Comparison of ENCODE assay signal across 16 cellular contexts in the genomic region with DNA sequence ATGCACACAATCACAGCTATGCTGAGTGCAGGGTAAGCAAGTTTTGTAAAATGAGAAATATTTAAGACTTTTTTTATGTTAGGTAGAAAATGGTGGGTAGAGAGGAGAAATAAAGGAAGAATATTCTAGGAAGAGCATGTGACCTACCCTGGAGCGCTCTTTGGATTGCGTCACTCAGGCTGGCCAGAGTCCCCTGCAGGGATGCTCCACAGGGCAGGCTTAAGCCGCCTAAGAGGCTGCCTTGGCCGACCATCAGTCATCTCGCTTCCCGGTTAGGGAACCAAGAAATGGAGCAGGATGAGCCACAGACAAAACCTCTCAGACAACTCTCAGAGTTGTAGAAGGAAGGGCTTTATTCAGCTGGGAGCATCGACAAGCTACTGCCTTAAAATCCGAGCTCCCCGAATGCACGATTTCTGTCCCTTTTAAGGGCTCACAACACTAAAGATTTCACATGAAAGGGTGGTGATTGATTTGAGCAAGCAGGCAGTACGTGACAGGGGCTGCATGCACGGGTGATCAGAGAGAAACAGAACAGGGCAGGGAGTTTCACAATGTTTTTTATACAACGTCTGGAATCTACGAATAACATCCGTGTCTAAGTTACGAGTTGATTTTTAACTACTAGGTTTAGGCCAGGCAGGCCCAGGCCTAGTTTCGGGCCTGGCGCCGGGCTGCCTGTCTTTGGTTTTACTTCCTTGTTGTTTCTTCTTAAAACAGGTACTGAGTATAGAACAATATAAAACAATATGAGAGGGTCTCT.
"Had no signal": no experiment of that assay in that cellular context is flagged by ENCODE, and none has a peak within 500 bp of the region (broad histone marks: within the 10 kb centered on the region; RNA-seq: fewer than 3 reads in every experiment).

No MANE protein-coding gene starts in this region.

- H3K27ac Mint-ChIP-seq: activated naive CD8-positive, alpha-beta T cell treated with anti-CD3 and anti-CD28 coated beads, Interleukin-2, amount 50 U/mL, for 24 hours; activated T-helper 17 cell treated with anti-CD3 and anti-CD28 coated beads, Interleukin-2, amount 50 U/mL, for 72 hours; memory B cell; stimulated activated naive CD8-positive, alpha-beta T cell treated with anti-CD3 and anti-CD28 coated beads, Interleukin-15, amount 100 ng/mL, for 72 hours had no signal

- H3K9me3 Mint-ChIP-seq: stimulated activated naive CD8-positive, alpha-beta T cell treated with anti-CD3 and anti-CD28 coated beads, Interleukin-15, amount 100 ng/mL, for 72 hours had no signal

- H3K36me3 Mint-ChIP-seq: memory B cell had no signal

- H3K27me3 ChIP-seq: foreskin keratinocyte, left lung, ovary had no signal

- H3K9me3 ChIP-seq: ovary had no signal

- ATAC-seq: activated naive CD8-positive, alpha-beta T cell treated with anti-CD3 and anti-CD28 coated beads, Interleukin-2, amount 50 U/mL, for 24 hours; activated T-helper 17 cell treated with anti-CD3 and anti-CD28 coated beads, Interleukin-2, amount 50 U/mL, for 72 hours; foreskin keratinocyte; left lung; stimulated activated naive CD8-positive, alpha-beta T cell treated with anti-CD3 and anti-CD28 coated beads, Interleukin-15, amount 100 ng/mL, for 72 hours had no signal

- DNase-seq: activated CD4-positive, alpha-beta T cell treated with anti-CD3 and anti-CD28 coated beads, Interleukin-2, amount 50 U/mL, for 48 hours; activated naive CD4-positive, alpha-beta T cell treated with Interleukin-2 at 50 U/mL for 16 hours; activated naive CD8-positive, alpha-beta T cell treated with anti-CD3 and anti-CD28 coated beads, Interleukin-2, amount 50 U/mL, for 24 hours; aorta; cortex of kidney; effector CD4-positive, alpha-beta T cell; foreskin keratinocyte; head of caudate nucleus; left lung; ovary; stimulated activated CD4-positive, alpha-beta T cell treated with anti-CD3 and anti-CD28 coated beads, Interleukin-1b, Interleukin-23, amount 100 ng/mL, for 48 hours; stimulated activated naive CD8-positive, alpha-beta T cell treated with anti-CD3 and anti-CD28 coated beads, Interleukin-15, amount 100 ng/mL, for 72 hours; T-helper 1 cell had no signal

- H3K27ac ChIP-seq: foreskin keratinocyte, left lung, ovary, VCaP had no signal

- H3K4me1 ChIP-seq: foreskin keratinocyte, left lung had no signal

- H3K27me3 Mint-ChIP-seq: activated naive CD8-positive, alpha-beta T cell treated with anti-CD3 and anti-CD28 coated beads, Interleukin-2, amount 50 U/mL, for 24 hours; activated T-helper 17 cell treated with anti-CD3 and anti-CD28 coated beads, Interleukin-2, amount 50 U/mL, for 72 hours; memory B cell; stimulated activated naive CD8-positive, alpha-beta T cell treated with anti-CD3 and anti-CD28 coated beads, Interleukin-15, amount 100 ng/mL, for 72 hours had no signal

- H3K4me1 Mint-ChIP-seq: activated naive CD8-positive, alpha-beta T cell treated with anti-CD3 and anti-CD28 coated beads, Interleukin-2, amount 50 U/mL, for 24 hours; activated T-helper 17 cell treated with anti-CD3 and anti-CD28 coated beads, Interleukin-2, amount 50 U/mL, for 72 hours; memory B cell; stimulated activated naive CD8-positive, alpha-beta T cell treated with anti-CD3 and anti-CD28 coated beads, Interleukin-15, amount 100 ng/mL, for 72 hours had no signal

- H3K4me3 Mint-ChIP-seq: activated naive CD8-positive, alpha-beta T cell treated with anti-CD3 and anti-CD28 coated beads, Interleukin-2, amount 50 U/mL, for 24 hours; activated T-helper 17 cell treated with anti-CD3 and anti-CD28 coated beads, Interleukin-2, amount 50 U/mL, for 72 hours; memory B cell; stimulated activated naive CD8-positive, alpha-beta T cell treated with anti-CD3 and anti-CD28 coated beads, Interleukin-15, amount 100 ng/mL, for 72 hours had no signal
